8 cellular contexts compared by ENCODE assay signal in the genomic region with DNA sequence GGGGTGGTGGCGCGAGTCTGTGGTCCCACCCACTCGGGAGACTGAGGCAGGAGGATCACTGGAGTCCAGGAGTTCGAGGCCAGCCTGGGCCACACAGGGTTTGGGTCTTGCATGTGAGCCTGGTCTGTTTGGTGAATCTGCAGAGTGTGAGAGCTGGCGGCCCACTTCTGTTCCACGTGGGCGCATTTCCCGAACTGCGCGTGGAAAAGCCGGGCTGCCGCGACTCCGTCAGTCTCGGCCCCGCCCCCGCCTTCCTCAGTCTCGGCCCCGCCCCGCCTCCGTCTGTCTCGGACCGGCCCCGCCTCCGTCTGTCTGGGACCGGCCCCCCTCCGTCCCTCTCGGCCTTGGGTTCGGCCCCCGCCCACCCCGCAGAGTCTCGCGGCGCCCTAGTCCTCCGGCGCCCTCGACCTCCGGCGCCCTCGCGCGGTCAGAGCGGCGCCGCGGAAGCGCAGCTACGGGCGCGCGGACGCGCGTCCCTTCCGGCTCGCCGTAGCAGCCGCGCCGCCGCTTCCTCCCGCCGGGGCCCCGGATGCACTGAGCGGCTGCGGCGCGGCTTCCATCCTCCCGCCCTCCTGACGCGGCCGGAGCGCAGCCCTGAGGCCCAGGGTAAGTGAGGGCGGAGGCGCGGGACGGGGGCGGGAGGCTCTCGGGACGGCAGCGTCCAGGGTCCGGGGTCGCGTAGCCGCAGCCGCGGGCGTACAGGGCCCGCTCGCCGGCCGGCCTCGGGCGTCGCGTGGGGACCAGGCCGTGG.
DNase-seq lines count a peak whose midpoint lies in the region; ATAC-seq and TF ChIP-seq lines count a peak whose summit lies in the region.

A gene with protein sequence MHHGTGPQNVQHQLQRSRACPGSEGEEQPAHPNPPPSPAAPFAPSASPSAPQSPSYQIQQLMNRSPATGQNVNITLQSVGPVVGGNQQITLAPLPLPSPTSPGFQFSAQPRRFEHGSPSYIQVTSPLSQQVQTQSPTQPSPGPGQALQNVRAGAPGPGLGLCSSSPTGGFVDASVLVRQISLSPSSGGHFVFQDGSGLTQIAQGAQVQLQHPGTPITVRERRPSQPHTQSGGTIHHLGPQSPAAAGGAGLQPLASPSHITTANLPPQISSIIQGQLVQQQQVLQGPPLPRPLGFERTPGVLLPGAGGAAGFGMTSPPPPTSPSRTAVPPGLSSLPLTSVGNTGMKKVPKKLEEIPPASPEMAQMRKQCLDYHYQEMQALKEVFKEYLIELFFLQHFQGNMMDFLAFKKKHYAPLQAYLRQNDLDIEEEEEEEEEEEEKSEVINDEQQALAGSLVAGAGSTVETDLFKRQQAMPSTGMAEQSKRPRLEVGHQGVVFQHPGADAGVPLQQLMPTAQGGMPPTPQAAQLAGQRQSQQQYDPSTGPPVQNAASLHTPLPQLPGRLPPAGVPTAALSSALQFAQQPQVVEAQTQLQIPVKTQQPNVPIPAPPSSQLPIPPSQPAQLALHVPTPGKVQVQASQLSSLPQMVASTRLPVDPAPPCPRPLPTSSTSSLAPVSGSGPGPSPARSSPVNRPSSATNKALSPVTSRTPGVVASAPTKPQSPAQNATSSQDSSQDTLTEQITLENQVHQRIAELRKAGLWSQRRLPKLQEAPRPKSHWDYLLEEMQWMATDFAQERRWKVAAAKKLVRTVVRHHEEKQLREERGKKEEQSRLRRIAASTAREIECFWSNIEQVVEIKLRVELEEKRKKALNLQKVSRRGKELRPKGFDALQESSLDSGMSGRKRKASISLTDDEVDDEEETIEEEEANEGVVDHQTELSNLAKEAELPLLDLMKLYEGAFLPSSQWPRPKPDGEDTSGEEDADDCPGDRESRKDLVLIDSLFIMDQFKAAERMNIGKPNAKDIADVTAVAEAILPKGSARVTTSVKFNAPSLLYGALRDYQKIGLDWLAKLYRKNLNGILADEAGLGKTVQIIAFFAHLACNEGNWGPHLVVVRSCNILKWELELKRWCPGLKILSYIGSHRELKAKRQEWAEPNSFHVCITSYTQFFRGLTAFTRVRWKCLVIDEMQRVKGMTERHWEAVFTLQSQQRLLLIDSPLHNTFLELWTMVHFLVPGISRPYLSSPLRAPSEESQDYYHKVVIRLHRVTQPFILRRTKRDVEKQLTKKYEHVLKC (N-terminal part only) (plus strand): TSS at position 512 of the 751 bp plus-strand sequence. CDS start 10,678 bp downstream, outside the sequence.

- peak within 1 kb of the TSS; percentile 80 for H3K4me3 ChIP-seq in AG10803 (ENCODE audit: low read length)

- TF ChIP-seq CTCF in AG10803 (conservative IDR thresholded peaks at IDR 0.05; ENCODE audit: low read length): no peak

- ATAC-seq in GM19035 (IDR thresholded peaks at IDR 0.05; ENCODE audit: unreplicated experiment): peak; percentile 88
- ATAC-seq in HG03342 (IDR thresholded peaks at IDR 0.05; ENCODE audit: unreplicated experiment): peak; percentile 91

- DNase-seq in AG10803 (ENCODE audit: low read depth): peak; percentile 92
- DNase-seq in NCI-H446 treated with DMSO at 0.1 percent for 48 hours (lab: John Stamatoyannopoulos, UW): peak; percentile 79
- peak; percentile 93 for DNase-seq in activated CD4-positive, CD25-positive, alpha-beta regulatory T cell treated with anti-CD3 and anti-CD28 coated beads, Interleukin-2, amount 50 U/mL, for 72 hours
- peak; percentile 8 to 36 for DNase-seq in cerebellar nuclear complex (lab: John Stamatoyannopoulos, UW)
- DNase-seq in kidney glomerular epithelial cell (lab: John Stamatoyannopoulos, UW): peak; percentile 89
- DNase-seq in stimulated activated CD4-positive, alpha-beta T cell treated with anti-CD3 and anti-CD28 coated beads, Interleukin-15, amount 100 ng/mL, for 48 hours (ENCODE audit: low read depth in 2 of 2): peak; percentile 90 to 95

Comparison
In these comparisons a context has a peak if more than half of its experiments do, and no peak if none do; other contexts are left out.
1. Peak in every context shown above with its lines: DNase-seq, ATAC-seq and H3K4me3 ChIP-seq.
2. DNase-seq: peak in every context shown above with its lines; median percentile 93 in activated CD4-positive, CD25-positive, alpha-beta regulatory T cell treated with anti-CD3 and anti-CD28 coated beads, Interleukin-2, amount 50 U/mL, for 72 hours; 92 in stimulated activated CD4-positive, alpha-beta T cell treated with anti-CD3 and anti-CD28 coated beads, Interleukin-15, amount 100 ng/mL, for 48 hours; 92 in AG10803; 89 in kidney glomerular epithelial cell; 79 in NCI-H446 treated with DMSO at 0.1 percent for 48 hours; 22 in cerebellar nuclear complex.